In genomic region chr11:60950933-60951610, GRCh38 we compare ENCODE assay signal across 10 cellular contexts. TPM values are rescaled to one million over a fixed set of nuclear protein-coding genes. Genes with fewer than 3 reads are reported as not detected.
A peak's percentile ranks its signal among the peaks of the same experiment; 100 is the strongest.
DNase-seq lines count a peak whose midpoint lies in the region; ATAC-seq, FAIRE-seq and TF ChIP-seq lines count a peak whose summit lies in the region.
"Had no signal": no experiment of that assay in that cellular context is flagged by ENCODE, and none has a peak within 500 bp of the region (broad histone marks: within the 10 kb centered on the region; RNA-seq: fewer than 3 reads in every experiment).

No MANE protein-coding gene starts in this region.

- no peak for FAIRE-seq in HepG2 (lab: Jason Lieb, UNC)

- H3K27ac ChIP-seq in liver (ENCODE audit: low read depth in 1 of 2, low read length in 2 of 2) (peak overlapping the region; percentile 77 to 96), HepG2 (ENCODE audit: extremely low read length, insufficient read depth, low read length) (no peak overlapping the region), muscle layer of colon (ENCODE audit: low read depth, low read length) (peak overlapping the region; percentile 59), vagina (peak overlapping the region; percentile 91)
- H3K27ac ChIP-seq: SK-N-MC had no signal

- no peaks in the 10 kb centered on the region for H3K27me3 Mint-ChIP-seq in dendritic cell treated with granulocyte-macrophage colony-stimulating factor and Interleukin-4, amounts not matched to agents 40 ng/mL and 50 ng/mL, for 4 days

- H3K9ac ChIP-seq in liver (ENCODE audit: low read depth in 1 of 2, low read length in 2 of 2) (no peak overlapping the region), HepG2 (ENCODE audit: insufficient read depth, low read depth, low read length) (no peak overlapping the region), muscle layer of colon (ENCODE audit: low read length) (no peak overlapping the region)

- intact Hi-C loops in HepG2 (cut with micrococcal nuclease; ENCODE audit: unreplicated experiment), result no loop called here
- intact Hi-C loops in dendritic cell treated with granulocyte-macrophage colony-stimulating factor and Interleukin-4, amounts not matched to agents 40 ng/mL and 50 ng/mL, for 4 days (cut with micrococcal nuclease), result loop anchor here (5.0 kb wide), 2 partner anchors 39 to 176 kb away; partner anchors contain the start of gene TMEM109
- intact Hi-C loops in vagina (cut with DNase I), result no loop called here

- H3K9me3 ChIP-seq in liver (ENCODE audit: control insufficient read depth in 4 of 4, low read length in 3 of 4) (no peaks in the 10 kb centered on the region), HepG2 (ENCODE audit: low read length) (no peaks in the 10 kb centered on the region), muscle layer of colon (ENCODE audit: low read length) (no peaks in the 10 kb centered on the region), vagina (no peaks in the 10 kb centered on the region)

- H3K27me3 ChIP-seq in liver (ENCODE audit: control insufficient read depth in 4 of 4, insufficient read depth in 4 of 4, low read length in 3 of 4), result no peaks in the 10 kb centered on the region
- peaks cover 0 to 15% of the 10 kb centered on the region in 2 experiments; a peak in 2 of 5 replicates for H3K27me3 ChIP-seq in HepG2 (ENCODE audit: control insufficient read depth in 1 of 2, insufficient read depth in 2 of 2, low read length in 2 of 2)
- no peaks in the 10 kb centered on the region for H3K27me3 ChIP-seq in muscle layer of colon (ENCODE audit: control insufficient read depth in 1 of 2, insufficient read depth in 2 of 2, low read length in 2 of 2)
- no peaks in the 10 kb centered on the region for H3K27me3 ChIP-seq in vagina

- DNase-seq in HepG2 (ENCODE audit: low spot score) (no peak), vagina (ENCODE audit: extremely low spot score in 2 of 2) (no peak), kidney glomerular epithelial cell (lab: John Stamatoyannopoulos, UW) (no peak), NCI-H146 (lab: John Stamatoyannopoulos, UW) (no peak)
- DNase-seq: DND-41 had no signal

- peaks cover 63% of the 10 kb centered on the region for H3K36me3 Mint-ChIP-seq in dendritic cell treated with granulocyte-macrophage colony-stimulating factor and Interleukin-4, amounts not matched to agents 40 ng/mL and 50 ng/mL, for 4 days (ENCODE audit: low read depth)

- peaks cover 0 to 5% (median 1%) of the 10 kb centered on the region in 4 donors for H3K36me3 ChIP-seq in liver (ENCODE audit: control insufficient read depth in 4 of 4, insufficient read depth in 3 of 4, low read depth in 1 of 4, low read length in 3 of 4)
- H3K36me3 ChIP-seq in HepG2 (replicated peaks in 1 of 2; ENCODE audit: control insufficient read depth in 1 of 2, insufficient read depth in 2 of 2, low read length in 2 of 2), result no peaks in the 10 kb centered on the region
- H3K36me3 ChIP-seq in muscle layer of colon (ENCODE audit: insufficient read depth, low read length), result peaks cover 6% of the 10 kb centered on the region
- H3K36me3 ChIP-seq in vagina, result no peaks in the 10 kb centered on the region

- H3K4me2 ChIP-seq in HepG2 (ENCODE audit: low read depth, low read length), result no peak overlapping the region

- WGBS in liver, result 15% methylated on average over 86 of the region's 86 CpGs
- 95% methylated on average over 74 of the region's 86 CpGs for WGBS in HepG2 (ENCODE audit: low lambda C conversion rate)

- H3K4me1 ChIP-seq in liver (ENCODE audit: control insufficient read depth in 4 of 4, insufficient read depth in 4 of 4, low read length in 3 of 4) (peaks cover 5 to 23% (median 14%) of the 10 kb centered on the region in 4 donors), HepG2 (ENCODE audit: insufficient read depth, low read length) (no peaks in the 10 kb centered on the region), muscle layer of colon (ENCODE audit: insufficient read depth, low read length) (peaks cover 22% of the 10 kb centered on the region), vagina (peaks cover 27% of the 10 kb centered on the region)

- no TSS peak for BruUV-seq in HepG2 (replicated peaks; lab: Mats Ljungman, UMichigan)

- H3K4me3 ChIP-seq in liver (ENCODE audit: low read depth in 1 of 3, low read length in 3 of 3) (peak overlapping the region; percentile 37 to 88 (median 46)), HepG2 (replicated peaks in 1 of 3; ENCODE audit: insufficient read depth in 1 of 3, low read depth in 2 of 3, low read length in 3 of 3) (no peak overlapping the region), muscle layer of colon (ENCODE audit: low read depth in 1 of 2, low read length in 2 of 2) (peak overlapping the region; percentile 64 to 80), vagina (peak overlapping the region; percentile 56 to 75)
- H3K4me3 ChIP-seq: SK-N-MC had no signal

- no peak for TF ChIP-seq POLR2A in HepG2 (IDR thresholded peaks at IDR 0.05; ENCODE audit: insufficient read depth in 1 of 2, low read depth in 2 of 2, low read length in 2 of 2)
- no peak for TF ChIP-seq POLR2A in vagina (IDR thresholded peaks at IDR 0.05)

- TF ChIP-seq CTCF in liver (IDR thresholded peaks at IDR 0.05; ENCODE audit: low read depth, low read length, missing input control) (no peak), HepG2 (CRISPR knock-in tag; IDR thresholded peaks at IDR 0.05) (no peak), vagina (IDR thresholded peaks at IDR 0.05) (no peak)

- no peaks in the 10 kb centered on the region for H4K20me1 ChIP-seq in HepG2 (ENCODE audit: insufficient read depth, low read length)

- H3K4me1 Mint-ChIP-seq in dendritic cell treated with granulocyte-macrophage colony-stimulating factor and Interleukin-4, amounts not matched to agents 40 ng/mL and 50 ng/mL, for 4 days (ENCODE audit: low read depth), result peaks cover 67% of the 10 kb centered on the region

- H2AFZ ChIP-seq in HepG2 (ENCODE audit: low read length), result no peak overlapping the region

- POLR2A ChIA-PET in HepG2 (lab: Yijun Ruan, JAX), result no interaction called here

- peak overlapping the region; percentile 97 for H3K4me3 Mint-ChIP-seq in dendritic cell treated with granulocyte-macrophage colony-stimulating factor and Interleukin-4, amounts not matched to agents 40 ng/mL and 50 ng/mL, for 4 days

- TF ChIP-seq RAD21 in liver (IDR thresholded peaks at IDR 0.05) (no peak), HepG2 (CRISPR knock-in tag; IDR thresholded peaks at IDR 0.05) (no peak)

- in situ Hi-C loops in HepG2 (cut with HindIII; ENCODE audit: extremely low pct_ligation_motif_present, low pct_unique_long_range_greater_than_20kb), result no loop called here

- CTCF ChIA-PET in HepG2 (lab: Yijun Ruan, JAX; ENCODE audit: low intra/inter-chr PET ratio, low total read pairs), result no interaction called here

- H3K27ac Mint-ChIP-seq in dendritic cell treated with granulocyte-macrophage colony-stimulating factor and Interleukin-4, amounts not matched to agents 40 ng/mL and 50 ng/mL, for 4 days, result peak overlapping the region; percentile 99

- H3K79me2 ChIP-seq in HepG2 (ENCODE audit: insufficient read depth, low read length), result no peaks in the 10 kb centered on the region

- no peaks in the 10 kb centered on the region for H3K9me3 Mint-ChIP-seq in dendritic cell treated with granulocyte-macrophage colony-stimulating factor and Interleukin-4, amounts not matched to agents 40 ng/mL and 50 ng/mL, for 4 days

- no peak for TF ChIP-seq EP300 in HepG2 (IDR thresholded peaks at IDR 0.05; ENCODE audit: low read depth in 2 of 2, low read length in 2 of 2)
- no peak for TF ChIP-seq EP300 in HepG2 (CRISPR knock-in tag; IDR thresholded peaks at IDR 0.05; ENCODE audit: borderline replicate concordance)

- ATAC-seq in HepG2 (no peak), GM21423 (IDR thresholded peaks at IDR 0.05; ENCODE audit: unreplicated experiment) (no peak)

RNA-seq across cellular contexts. Expression of gene SLC15A3, which starts 0.9 kb away (rescaled TPM):
- total RNA-seq in liver (10 to 100 TPM in 1 of 2 donors, 1 to 10 TPM in 1; 9.0 to 20.9 TPM), HepG2 (2016; rRNA removed; fragmentation: Illumina TruSeq; extraction: Trizol) (0.58 and 0.77 TPM in 2 replicates), vagina (23.1 TPM)
- polyA plus RNA-seq in liver (10 to 100 TPM; 13.1 to 19.6 TPM), HepG2 (2011; rRNA removed) (0.45 and 1.1 TPM in 2 replicates)
- 0.09 TPM in 1 of 2 replicates, not detected in the other for total RNA-seq in HepG2 (2016; cell fraction: cytosol; rRNA removed; fragmentation: Illumina TruSeq; extraction: Trizol; ENCODE audit: low read depth)
- 0.49 and 1.1 TPM in 2 replicates for total RNA-seq in HepG2 (2016; cell fraction: insoluble cytoplasmic fraction; rRNA removed; fragmentation: Illumina TruSeq; extraction: Trizol)
- 0.49 and 1.1 TPM in 2 replicates for total RNA-seq in HepG2 (2016; cell fraction: membrane; rRNA removed; fragmentation: Illumina TruSeq; extraction: Trizol)
- total RNA-seq in HepG2 (2016; cell fraction: nucleus; rRNA removed; fragmentation: Illumina TruSeq; extraction: Trizol), result 1.8 and 2.8 TPM in 2 replicates
- polyA plus RNA-seq in HepG2 (2011; cell fraction: cytosol; rRNA removed), result 0.23 and 0.60 TPM in 2 replicates
- 0.97 and 1.0 TPM in 2 replicates for polyA plus RNA-seq in HepG2 (2011; cell fraction: nucleus; rRNA removed)
- 0.27 TPM in 1 of 2 replicates, not detected in the other for polyA plus RNA-seq in HepG2 (2012)
- polyA plus RNA-seq in HepG2 (2016; cell fraction: cytosol; fragmentation: Illumina TruSeq; extraction: Trizol; ENCODE audit: low read depth), result 0.18 and 0.51 TPM in 2 replicates
- polyA plus RNA-seq in HepG2 (2016; cell fraction: insoluble cytoplasmic fraction; fragmentation: Illumina TruSeq; extraction: Trizol; ENCODE audit: low read depth), result 0.53 and 0.84 TPM in 2 replicates
- 0.44 and 0.58 TPM in 2 replicates for polyA plus RNA-seq in HepG2 (2016; cell fraction: membrane; fragmentation: Illumina TruSeq; extraction: Trizol; ENCODE audit: low read depth)
- polyA plus RNA-seq in HepG2 (2016; cell fraction: nucleus; fragmentation: Illumina TruSeq; extraction: Trizol; ENCODE audit: insufficient read depth, low read depth), result 1.3 TPM in 1 of 2 replicates, not detected in the other
- polyA minus RNA-seq in HepG2 (2011; rRNA and poly(A)+ RNA removed; ENCODE audit: low replicate concordance), result 1.4 and 4.0 TPM in 2 replicates
- 0.97 and 1.5 TPM in 2 replicates for polyA minus RNA-seq in HepG2 (2011; cell fraction: cytosol; rRNA and poly(A)+ RNA removed)
- 1.5 and 1.6 TPM in 2 replicates for polyA minus RNA-seq in HepG2 (2011; cell fraction: nucleus; rRNA and poly(A)+ RNA removed)

RNA-seq across cellular contexts. Expression of gene CD6, which starts 20.4 kb away (rescaled TPM):
- total RNA-seq in liver (under 1 TPM; 0.42 to 0.59 TPM), HepG2 (2016; rRNA removed; fragmentation: Illumina TruSeq; extraction: Trizol) (not detected in 2 replicates), vagina (3.9 TPM)
- polyA plus RNA-seq in liver (under 1 TPM; 0.31 to 0.48 TPM), HepG2 (2011; rRNA removed) (not detected in 2 replicates)
- not detected in 2 replicates for total RNA-seq in HepG2 (2016; cell fraction: cytosol; rRNA removed; fragmentation: Illumina TruSeq; extraction: Trizol; ENCODE audit: low read depth)
- total RNA-seq in HepG2 (2016; cell fraction: insoluble cytoplasmic fraction; rRNA removed; fragmentation: Illumina TruSeq; extraction: Trizol), result not detected in 2 replicates
- not detected in 2 replicates for total RNA-seq in HepG2 (2016; cell fraction: membrane; rRNA removed; fragmentation: Illumina TruSeq; extraction: Trizol)
- not detected in 2 replicates for total RNA-seq in HepG2 (2016; cell fraction: nucleus; rRNA removed; fragmentation: Illumina TruSeq; extraction: Trizol)
- polyA plus RNA-seq in HepG2 (2011; cell fraction: cytosol; rRNA removed), result not detected in 2 replicates
- polyA plus RNA-seq in HepG2 (2011; cell fraction: nucleus; rRNA removed), result not detected in 2 replicates
- not detected in 2 replicates for polyA plus RNA-seq in HepG2 (2012)
- not detected in 2 replicates for polyA plus RNA-seq in HepG2 (2016; cell fraction: cytosol; fragmentation: Illumina TruSeq; extraction: Trizol; ENCODE audit: low read depth)
- not detected in 2 replicates for polyA plus RNA-seq in HepG2 (2016; cell fraction: insoluble cytoplasmic fraction; fragmentation: Illumina TruSeq; extraction: Trizol; ENCODE audit: low read depth)
- polyA plus RNA-seq in HepG2 (2016; cell fraction: membrane; fragmentation: Illumina TruSeq; extraction: Trizol; ENCODE audit: low read depth), result not detected in 2 replicates
- polyA plus RNA-seq in HepG2 (2016; cell fraction: nucleus; fragmentation: Illumina TruSeq; extraction: Trizol; ENCODE audit: insufficient read depth, low read depth), result not detected in 2 replicates
- polyA minus RNA-seq in HepG2 (2011; rRNA and poly(A)+ RNA removed; ENCODE audit: low replicate concordance), result not detected in 2 replicates
- not detected in 2 replicates for polyA minus RNA-seq in HepG2 (2011; cell fraction: cytosol; rRNA and poly(A)+ RNA removed)
- not detected in 2 replicates for polyA minus RNA-seq in HepG2 (2011; cell fraction: nucleus; rRNA and poly(A)+ RNA removed)

RNA-seq across cellular contexts. Expression of gene TMEM132A, which starts 26.8 kb away (rescaled TPM):
- total RNA-seq in liver, result 1 to 10 TPM; 1.0 to 1.6 TPM
- 1 to 10 TPM in 1 of 2 donors, under 1 TPM in 1; 0.60 to 1.1 TPM for polyA plus RNA-seq in liver
- total RNA-seq in HepG2 (2016; rRNA removed; fragmentation: Illumina TruSeq; extraction: Trizol), result 8.4 and 32.9 TPM in 2 replicates
- 5.1 and 6.9 TPM in 2 replicates for total RNA-seq in HepG2 (2016; cell fraction: cytosol; rRNA removed; fragmentation: Illumina TruSeq; extraction: Trizol; ENCODE audit: low read depth)
- total RNA-seq in HepG2 (2016; cell fraction: insoluble cytoplasmic fraction; rRNA removed; fragmentation: Illumina TruSeq; extraction: Trizol), result 6.9 and 31.8 TPM in 2 replicates
- 11.9 and 13.4 TPM in 2 replicates for total RNA-seq in HepG2 (2016; cell fraction: membrane; rRNA removed; fragmentation: Illumina TruSeq; extraction: Trizol)
- total RNA-seq in HepG2 (2016; cell fraction: nucleus; rRNA removed; fragmentation: Illumina TruSeq; extraction: Trizol), result 34.0 and 34.7 TPM in 2 replicates
- polyA plus RNA-seq in HepG2 (2011; rRNA removed), result 11.1 and 22.7 TPM in 2 replicates
- 16.2 and 18.8 TPM in 2 replicates for polyA plus RNA-seq in HepG2 (2011; cell fraction: cytosol; rRNA removed)
- polyA plus RNA-seq in HepG2 (2011; cell fraction: nucleus; rRNA removed), result 103 and 122 TPM in 2 replicates
- polyA plus RNA-seq in HepG2 (2012), result 19.3 and 25.4 TPM in 2 replicates
- polyA plus RNA-seq in HepG2 (2016; cell fraction: cytosol; fragmentation: Illumina TruSeq; extraction: Trizol; ENCODE audit: low read depth), result 3.3 and 4.8 TPM in 2 replicates
- 7.6 and 10.7 TPM in 2 replicates for polyA plus RNA-seq in HepG2 (2016; cell fraction: insoluble cytoplasmic fraction; fragmentation: Illumina TruSeq; extraction: Trizol; ENCODE audit: low read depth)
- 8.3 and 10.4 TPM in 2 replicates for polyA plus RNA-seq in HepG2 (2016; cell fraction: membrane; fragmentation: Illumina TruSeq; extraction: Trizol; ENCODE audit: low read depth)
- polyA plus RNA-seq in HepG2 (2016; cell fraction: nucleus; fragmentation: Illumina TruSeq; extraction: Trizol; ENCODE audit: insufficient read depth, low read depth), result 64.1 and 72.1 TPM in 2 replicates
- polyA minus RNA-seq in HepG2 (2011; rRNA and poly(A)+ RNA removed; ENCODE audit: low replicate concordance), result 19.8 and 31.0 TPM in 2 replicates
- 15.7 and 16.8 TPM in 2 replicates for polyA minus RNA-seq in HepG2 (2011; cell fraction: cytosol; rRNA and poly(A)+ RNA removed)
- 19.7 and 26.0 TPM in 2 replicates for polyA minus RNA-seq in HepG2 (2011; cell fraction: nucleus; rRNA and poly(A)+ RNA removed)
- 6.1 TPM for total RNA-seq in vagina

RNA-seq across cellular contexts. Expression of gene TMEM109, which starts 37.1 kb away (rescaled TPM):
- 10 to 100 TPM; 20.6 to 21.2 TPM for total RNA-seq in liver
- 10 to 100 TPM; 40.0 to 40.3 TPM for polyA plus RNA-seq in liver
- total RNA-seq in HepG2 (2016; rRNA removed; fragmentation: Illumina TruSeq; extraction: Trizol), result 10.7 and 18.0 TPM in 2 replicates
- 4.0 TPM in 2 replicates for total RNA-seq in HepG2 (2016; cell fraction: cytosol; rRNA removed; fragmentation: Illumina TruSeq; extraction: Trizol; ENCODE audit: low read depth)
- total RNA-seq in HepG2 (2016; cell fraction: insoluble cytoplasmic fraction; rRNA removed; fragmentation: Illumina TruSeq; extraction: Trizol), result 10.2 and 18.3 TPM in 2 replicates
- total RNA-seq in HepG2 (2016; cell fraction: membrane; rRNA removed; fragmentation: Illumina TruSeq; extraction: Trizol), result 8.4 and 9.5 TPM in 2 replicates
- total RNA-seq in HepG2 (2016; cell fraction: nucleus; rRNA removed; fragmentation: Illumina TruSeq; extraction: Trizol), result 14.1 and 14.6 TPM in 2 replicates
- 7.7 and 12.2 TPM in 2 replicates for polyA plus RNA-seq in HepG2 (2011; rRNA removed)
- polyA plus RNA-seq in HepG2 (2011; cell fraction: cytosol; rRNA removed), result 9.5 and 10.2 TPM in 2 replicates
- 5.5 and 8.4 TPM in 2 replicates for polyA plus RNA-seq in HepG2 (2011; cell fraction: nucleus; rRNA removed)
- polyA plus RNA-seq in HepG2 (2012), result 12.8 and 19.4 TPM in 2 replicates
- polyA plus RNA-seq in HepG2 (2016; cell fraction: cytosol; fragmentation: Illumina TruSeq; extraction: Trizol; ENCODE audit: low read depth), result 3.7 TPM in 2 replicates
- polyA plus RNA-seq in HepG2 (2016; cell fraction: insoluble cytoplasmic fraction; fragmentation: Illumina TruSeq; extraction: Trizol; ENCODE audit: low read depth), result 12.7 and 13.2 TPM in 2 replicates
- polyA plus RNA-seq in HepG2 (2016; cell fraction: membrane; fragmentation: Illumina TruSeq; extraction: Trizol; ENCODE audit: low read depth), result 8.3 and 10.0 TPM in 2 replicates
- polyA plus RNA-seq in HepG2 (2016; cell fraction: nucleus; fragmentation: Illumina TruSeq; extraction: Trizol; ENCODE audit: insufficient read depth, low read depth), result 29.4 and 33.0 TPM in 2 replicates
- 9.0 and 55.3 TPM in 2 replicates for polyA minus RNA-seq in HepG2 (2011; rRNA and poly(A)+ RNA removed; ENCODE audit: low replicate concordance)
- polyA minus RNA-seq in HepG2 (2011; cell fraction: cytosol; rRNA and poly(A)+ RNA removed), result 5.5 and 9.1 TPM in 2 replicates
- 2.2 and 4.5 TPM in 2 replicates for polyA minus RNA-seq in HepG2 (2011; cell fraction: nucleus; rRNA and poly(A)+ RNA removed)
- 127 TPM for total RNA-seq in vagina

RNA-seq across cellular contexts. Expression of gene PRPF19, which starts 44.7 kb away (rescaled TPM):
- total RNA-seq in liver, result 10 to 100 TPM; 36.2 to 44.6 TPM
- 10 to 100 TPM; 25.4 to 57.1 TPM for polyA plus RNA-seq in liver
- total RNA-seq in HepG2 (2016; rRNA removed; fragmentation: Illumina TruSeq; extraction: Trizol), result 91.1 and 115 TPM in 2 replicates
- total RNA-seq in HepG2 (2016; cell fraction: cytosol; rRNA removed; fragmentation: Illumina TruSeq; extraction: Trizol; ENCODE audit: low read depth), result 16.1 and 16.4 TPM in 2 replicates
- total RNA-seq in HepG2 (2016; cell fraction: insoluble cytoplasmic fraction; rRNA removed; fragmentation: Illumina TruSeq; extraction: Trizol), result 93.5 and 104 TPM in 2 replicates
- 37.9 and 40.5 TPM in 2 replicates for total RNA-seq in HepG2 (2016; cell fraction: membrane; rRNA removed; fragmentation: Illumina TruSeq; extraction: Trizol)
- total RNA-seq in HepG2 (2016; cell fraction: nucleus; rRNA removed; fragmentation: Illumina TruSeq; extraction: Trizol), result 52.4 and 56.0 TPM in 2 replicates
- 25.0 and 27.4 TPM in 2 replicates for polyA plus RNA-seq in HepG2 (2011; rRNA removed)
- 19.8 and 29.8 TPM in 2 replicates for polyA plus RNA-seq in HepG2 (2011; cell fraction: cytosol; rRNA removed)
- 32.6 and 32.8 TPM in 2 replicates for polyA plus RNA-seq in HepG2 (2011; cell fraction: nucleus; rRNA removed)
- polyA plus RNA-seq in HepG2 (2012), result 56.0 and 62.2 TPM in 2 replicates
- 14.7 and 16.9 TPM in 2 replicates for polyA plus RNA-seq in HepG2 (2016; cell fraction: cytosol; fragmentation: Illumina TruSeq; extraction: Trizol; ENCODE audit: low read depth)
- polyA plus RNA-seq in HepG2 (2016; cell fraction: insoluble cytoplasmic fraction; fragmentation: Illumina TruSeq; extraction: Trizol; ENCODE audit: low read depth), result 125 and 138 TPM in 2 replicates
- polyA plus RNA-seq in HepG2 (2016; cell fraction: membrane; fragmentation: Illumina TruSeq; extraction: Trizol; ENCODE audit: low read depth), result 33.6 and 36.5 TPM in 2 replicates
- 76.8 and 76.9 TPM in 2 replicates for polyA plus RNA-seq in HepG2 (2016; cell fraction: nucleus; fragmentation: Illumina TruSeq; extraction: Trizol; ENCODE audit: insufficient read depth, low read depth)
- 52.3 and 71.1 TPM in 2 replicates for polyA minus RNA-seq in HepG2 (2011; rRNA and poly(A)+ RNA removed; ENCODE audit: low replicate concordance)
- 22.3 and 28.6 TPM in 2 replicates for polyA minus RNA-seq in HepG2 (2011; cell fraction: cytosol; rRNA and poly(A)+ RNA removed)
- 33.5 and 39.2 TPM in 2 replicates for polyA minus RNA-seq in HepG2 (2011; cell fraction: nucleus; rRNA and poly(A)+ RNA removed)
- total RNA-seq in vagina, result 54.0 TPM

Comparison
In these comparisons a context has a peak if more than half of its experiments do, and no peak if none do; other contexts are left out.
1. H3K4me3 ChIP-seq: peak in liver (3 of 3), muscle layer of colon (2 of 2) and vagina (2 of 2); none in HepG2 (0 of 3).